34 cellular contexts compared by ENCODE assay signal in the genomic region with DNA sequence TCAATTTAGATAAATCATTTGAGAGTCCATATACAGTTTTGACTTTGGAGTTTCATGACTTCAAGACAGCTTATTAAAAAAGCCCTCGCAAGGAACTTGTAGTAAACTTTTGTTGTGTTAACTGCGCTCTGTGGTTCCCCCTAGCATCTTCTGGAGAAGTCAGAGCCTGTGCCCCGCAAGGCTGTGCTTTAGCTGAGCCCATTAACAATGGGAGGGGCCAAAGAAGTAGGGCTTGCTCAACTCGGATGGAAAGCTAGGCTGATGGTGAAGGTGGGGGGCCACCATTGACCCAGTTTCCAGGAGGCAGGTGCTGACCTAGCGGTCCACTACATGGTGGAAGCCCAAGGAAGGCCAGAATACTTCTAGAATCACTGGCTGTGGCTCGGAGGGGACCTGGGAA. TPM values are rescaled to one million over a fixed set of nuclear protein-coding genes. Genes with fewer than 3 reads are reported as not detected.
"Had no signal": no experiment of that assay in that cellular context is flagged by ENCODE, and none has a peak within 500 bp of the region (broad histone marks: within the 10 kb centered on the region; RNA-seq: fewer than 3 reads in every experiment).

No MANE protein-coding gene starts in this region.

- H3K27me3 ChIP-seq: colonic mucosa, gastrocnemius medialis, right atrium auricular region, suprapubic skin, upper lobe of left lung had no signal

- H3K4me3 ChIP-seq: colonic mucosa, gastrocnemius medialis, lung, mucosa of descending colon, right atrium auricular region, smooth muscle cell, suprapubic skin, upper lobe of left lung had no signal

- H3K9me3 ChIP-seq: colonic mucosa, gastrocnemius medialis, mucosa of descending colon, right atrium auricular region, suprapubic skin, upper lobe of left lung had no signal

- H3K79me2 ChIP-seq: parathyroid adenoma had no signal

- DNase-seq: colonic mucosa; effector CD8-positive, alpha-beta T cell; endodermal cell; foreskin fibroblast; gastrocnemius medialis; head of caudate nucleus; immature natural killer cell; islet precursor cell; mucosa of descending colon; naive B cell; stimulated activated CD4-positive, alpha-beta T cell treated with anti-CD3 and anti-CD28 coated beads, Interleukin-12 subunit alpha, Interleukin-12 subunit beta, amount 100 ng/mL, for 4 hours; stimulated activated CD4-positive, alpha-beta T cell treated with anti-CD3 and anti-CD28 coated beads, Interleukin-1b, Interleukin-23, amount 100 ng/mL, for 48 hours; stimulated activated CD4-positive, alpha-beta T cell treated with anti-CD3 and anti-CD28 coated beads, Interleukin-4, amount 100 ng/mL, for 1 hour; stimulated activated CD8-positive, alpha-beta memory T cell treated with anti-CD3 and anti-CD28 coated beads, Interleukin-4, amount 100 ng/mL, for 48 hours; stimulated activated naive CD4-positive, alpha-beta T cell; stimulated activated naive CD8-positive, alpha-beta T cell treated with anti-CD3 and anti-CD28 coated beads, Interleukin-15, amount 100 ng/mL, for 72 hours; upper lobe of left lung had no signal

- H3K4me1 Mint-ChIP-seq: immature natural killer cell; memory B cell; mesothelial cell of epicardium; naive B cell; neural crest cell; stimulated activated naive CD8-positive, alpha-beta T cell treated with anti-CD3 and anti-CD28 coated beads, Interleukin-15, amount 100 ng/mL, for 72 hours had no signal

- H3K9me3 Mint-ChIP-seq: dendritic cell treated with granulocyte-macrophage colony-stimulating factor and Interleukin-4, amounts not matched to agents 40 ng/mL and 50 ng/mL, for 4 days; endodermal cell; mesothelial cell of epicardium; natural killer cell treated with Interleukin-12 subunit alpha and Interleukin-12 subunit beta and Interleukin-15 and Interleukin-18, amount 100 ng/mL, for 72 hours; neural crest cell; stimulated activated naive CD8-positive, alpha-beta T cell treated with anti-CD3 and anti-CD28 coated beads, Interleukin-15, amount 100 ng/mL, for 72 hours had no signal

- FAIRE-seq: urothelium cell line had no signal

- H3K4me1 ChIP-seq: colonic mucosa, gastrocnemius medialis, parathyroid adenoma, right atrium auricular region, suprapubic skin, upper lobe of left lung had no signal

- H3K27ac ChIP-seq: colonic mucosa, epithelial cell of prostate, gastrocnemius medialis, parathyroid adenoma, right atrium auricular region, suprapubic skin, upper lobe of left lung had no signal

- H3K27ac Mint-ChIP-seq: dendritic cell treated with granulocyte-macrophage colony-stimulating factor and Interleukin-4, amounts not matched to agents 40 ng/mL and 50 ng/mL, for 4 days; endodermal cell; immature natural killer cell; memory B cell; mesothelial cell of epicardium; naive B cell; natural killer cell treated with Interleukin-12 subunit alpha and Interleukin-12 subunit beta and Interleukin-15 and Interleukin-18, amount 100 ng/mL, for 72 hours; progenitor cell of endocrine pancreas; stimulated activated naive CD8-positive, alpha-beta T cell treated with anti-CD3 and anti-CD28 coated beads, Interleukin-15, amount 100 ng/mL, for 72 hours had no signal

- H3K36me3 ChIP-seq: colonic mucosa, gastrocnemius medialis, right atrium auricular region, suprapubic skin, upper lobe of left lung had no signal

- H2AFZ ChIP-seq: parathyroid adenoma had no signal

- H3K4me2 ChIP-seq: smooth muscle cell had no signal

- H3K36me3 Mint-ChIP-seq: immature natural killer cell; memory B cell; mesothelial cell of epicardium; naive B cell; natural killer cell treated with Interleukin-12 subunit alpha and Interleukin-12 subunit beta and Interleukin-15 and Interleukin-18, amount 100 ng/mL, for 72 hours had no signal

- H3K9ac ChIP-seq: parathyroid adenoma had no signal

- H3K4me3 Mint-ChIP-seq: dendritic cell treated with granulocyte-macrophage colony-stimulating factor and Interleukin-4, amounts not matched to agents 40 ng/mL and 50 ng/mL, for 4 days; endodermal cell; immature natural killer cell; memory B cell; mesothelial cell of epicardium; naive B cell; natural killer cell treated with Interleukin-12 subunit alpha and Interleukin-12 subunit beta and Interleukin-15 and Interleukin-18, amount 100 ng/mL, for 72 hours; neural crest cell; stimulated activated naive CD8-positive, alpha-beta T cell treated with anti-CD3 and anti-CD28 coated beads, Interleukin-15, amount 100 ng/mL, for 72 hours had no signal

RNA-seq across cellular contexts. Expression of a gene that starts 29.3 kb away (rescaled TPM):
- total RNA-seq: chondrocyte; gastrocnemius medialis; glomerular endothelial cell; natural killer cell treated with Interleukin-12 subunit alpha and Interleukin-12 subunit beta and Interleukin-15 and Interleukin-18, amount 100 ng/mL, for 72 hours; neural crest cell; osteoblast; right atrium auricular region; sciatic nerve had no signal
- polyA plus RNA-seq: immature natural killer cell, smooth muscle cell had no signal
